23 cellular contexts compared by ENCODE assay signal in genomic region chr1:95852483-95853070, GRCh38.
"Had no signal": no experiment of that assay in that cellular context is flagged by ENCODE, and none has a peak within 500 bp of the region (broad histone marks: within the 10 kb centered on the region; RNA-seq: fewer than 3 reads in every experiment).

No MANE protein-coding gene starts in this region.

- H3K27me3 ChIP-seq: cardiac muscle cell, colonic mucosa, ovary, right lobe of liver, transverse colon had no signal

- H3K27me3 Mint-ChIP-seq: central memory CD8-positive, alpha-beta T cell; dendritic cell treated with granulocyte-macrophage colony-stimulating factor and Interleukin-4, amounts not matched to agents 40 ng/mL and 50 ng/mL, for 4 days; naive thymus-derived CD4-positive, alpha-beta T cell had no signal

- H3K4me3 ChIP-seq: cardiac muscle cell, colonic mucosa, ovary, right lobe of liver, transverse colon had no signal

- H3K27ac Mint-ChIP-seq: dendritic cell treated with granulocyte-macrophage colony-stimulating factor and Interleukin-4, amounts not matched to agents 40 ng/mL and 50 ng/mL, for 4 days; endodermal cell; naive thymus-derived CD4-positive, alpha-beta T cell; nephron had no signal

- H3K4me3 Mint-ChIP-seq: central memory CD8-positive, alpha-beta T cell; dendritic cell treated with granulocyte-macrophage colony-stimulating factor and Interleukin-4, amounts not matched to agents 40 ng/mL and 50 ng/mL, for 4 days; endodermal cell; naive thymus-derived CD4-positive, alpha-beta T cell; nephron had no signal

- H3K9me3 ChIP-seq: colonic mucosa, ovary, right lobe of liver, transverse colon had no signal

- H3K9me3 Mint-ChIP-seq: endodermal cell, nephron had no signal

- H3K4me1 Mint-ChIP-seq: central memory CD8-positive, alpha-beta T cell; endodermal cell; naive thymus-derived CD4-positive, alpha-beta T cell; nephron had no signal

- DNase-seq: colonic mucosa; effector CD8-positive, alpha-beta T cell; endodermal cell; head of caudate nucleus; mammary epithelial cell; mesendoderm; midbrain; naive thymus-derived CD4-positive, alpha-beta T cell; occipital lobe; ovary; retina; small intestine; stimulated activated CD4-positive, alpha-beta T cell treated with anti-CD3 and anti-CD28 coated beads, Interleukin-15, amount 100 ng/mL, for 24 hours; stimulated activated CD4-positive, alpha-beta T cell treated with anti-CD3 and anti-CD28 coated beads, Interleukin-2, amount 100 ng/mL, for 48 hours; stimulated activated naive CD4-positive, alpha-beta T cell treated with Interleukin-2 at 50 U/mL for 16 hours; transverse colon had no signal

- H3K27ac ChIP-seq: cardiac muscle cell, colonic mucosa, epithelial cell of prostate, ovary, right lobe of liver, transverse colon had no signal

- H3K4me1 ChIP-seq: colonic mucosa, transverse colon had no signal

- ATAC-seq: left lobe of liver had no signal

- H3K36me3 Mint-ChIP-seq: naive thymus-derived CD4-positive, alpha-beta T cell had no signal

- H3K36me3 ChIP-seq: cardiac muscle cell, colonic mucosa, ovary, right lobe of liver, transverse colon had no signal
